In the genomic region with DNA sequence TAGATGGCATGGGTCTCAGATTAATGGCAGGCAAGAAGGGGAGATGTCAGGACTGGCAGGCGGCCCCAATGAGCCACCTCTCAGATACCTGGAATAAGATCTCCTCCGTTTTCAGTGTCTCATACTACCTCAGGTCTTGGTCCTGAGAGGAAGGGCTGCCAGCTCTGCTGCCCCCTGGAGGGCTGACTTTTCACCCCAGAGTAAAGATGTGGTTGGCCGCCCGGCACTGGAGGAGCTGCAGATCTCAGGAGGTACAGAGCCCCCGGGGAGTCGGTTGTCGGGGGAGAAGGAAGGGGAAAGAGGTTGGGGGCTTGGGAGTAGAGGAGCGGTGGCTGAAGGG, we compare ENCODE assay signal across 1 cellular context.
TF ChIP-seq lines count a peak whose summit lies in the region.

No MANE protein-coding gene starts in this region.

TF ChIP-seq in HepG2, 621 proteins besides CTCF, POLR2A, EP300 and RAD21 (continued from another document):
- TF ChIP-seq, protein P1, sequence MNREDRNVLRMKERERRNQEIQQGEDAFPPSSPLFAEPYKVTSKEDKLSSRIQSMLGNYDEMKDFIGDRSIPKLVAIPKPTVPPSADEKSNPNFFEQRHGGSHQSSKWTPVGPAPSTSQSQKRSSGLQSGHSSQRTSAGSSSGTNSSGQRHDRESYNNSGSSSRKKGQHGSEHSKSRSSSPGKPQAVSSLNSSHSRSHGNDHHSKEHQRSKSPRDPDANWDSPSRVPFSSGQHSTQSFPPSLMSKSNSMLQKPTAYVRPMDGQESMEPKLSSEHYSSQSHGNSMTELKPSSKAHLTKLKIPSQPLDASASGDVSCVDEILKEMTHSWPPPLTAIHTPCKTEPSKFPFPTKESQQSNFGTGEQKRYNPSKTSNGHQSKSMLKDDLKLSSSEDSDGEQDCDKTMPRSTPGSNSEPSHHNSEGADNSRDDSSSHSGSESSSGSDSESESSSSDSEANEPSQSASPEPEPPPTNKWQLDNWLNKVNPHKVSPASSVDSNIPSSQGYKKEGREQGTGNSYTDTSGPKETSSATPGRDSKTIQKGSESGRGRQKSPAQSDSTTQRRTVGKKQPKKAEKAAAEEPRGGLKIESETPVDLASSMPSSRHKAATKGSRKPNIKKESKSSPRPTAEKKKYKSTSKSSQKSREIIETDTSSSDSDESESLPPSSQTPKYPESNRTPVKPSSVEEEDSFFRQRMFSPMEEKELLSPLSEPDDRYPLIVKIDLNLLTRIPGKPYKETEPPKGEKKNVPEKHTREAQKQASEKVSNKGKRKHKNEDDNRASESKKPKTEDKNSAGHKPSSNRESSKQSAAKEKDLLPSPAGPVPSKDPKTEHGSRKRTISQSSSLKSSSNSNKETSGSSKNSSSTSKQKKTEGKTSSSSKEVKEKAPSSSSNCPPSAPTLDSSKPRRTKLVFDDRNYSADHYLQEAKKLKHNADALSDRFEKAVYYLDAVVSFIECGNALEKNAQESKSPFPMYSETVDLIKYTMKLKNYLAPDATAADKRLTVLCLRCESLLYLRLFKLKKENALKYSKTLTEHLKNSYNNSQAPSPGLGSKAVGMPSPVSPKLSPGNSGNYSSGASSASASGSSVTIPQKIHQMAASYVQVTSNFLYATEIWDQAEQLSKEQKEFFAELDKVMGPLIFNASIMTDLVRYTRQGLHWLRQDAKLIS (CRISPR knock-in tag; IDR thresholded peaks at IDR 0.05) = no peak
- TF ChIP-seq, protein P2, sequence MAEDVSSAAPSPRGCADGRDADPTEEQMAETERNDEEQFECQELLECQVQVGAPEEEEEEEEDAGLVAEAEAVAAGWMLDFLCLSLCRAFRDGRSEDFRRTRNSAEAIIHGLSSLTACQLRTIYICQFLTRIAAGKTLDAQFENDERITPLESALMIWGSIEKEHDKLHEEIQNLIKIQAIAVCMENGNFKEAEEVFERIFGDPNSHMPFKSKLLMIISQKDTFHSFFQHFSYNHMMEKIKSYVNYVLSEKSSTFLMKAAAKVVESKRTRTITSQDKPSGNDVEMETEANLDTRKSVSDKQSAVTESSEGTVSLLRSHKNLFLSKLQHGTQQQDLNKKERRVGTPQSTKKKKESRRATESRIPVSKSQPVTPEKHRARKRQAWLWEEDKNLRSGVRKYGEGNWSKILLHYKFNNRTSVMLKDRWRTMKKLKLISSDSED (CRISPR knock-in tag; IDR thresholded peaks at IDR 0.05) = no peak
- TF ChIP-seq BHLHE40 (IDR thresholded peaks at IDR 0.05; ENCODE audit: low read length) = no peak
- no peak for TF ChIP-seq YEATS2 (CRISPR knock-in tag; IDR thresholded peaks at IDR 0.05; ENCODE audit: borderline replicate concordance)
- no peak for TF ChIP-seq ZNF709 (CRISPR knock-in tag; IDR thresholded peaks at IDR 0.05)
- no peak for TF ChIP-seq MEF2D (CRISPR knock-in tag; IDR thresholded peaks at IDR 0.05)
- TF ChIP-seq ZSCAN12 (CRISPR knock-in tag; IDR thresholded peaks at IDR 0.05) = no peak
- TF ChIP-seq, protein P3, sequence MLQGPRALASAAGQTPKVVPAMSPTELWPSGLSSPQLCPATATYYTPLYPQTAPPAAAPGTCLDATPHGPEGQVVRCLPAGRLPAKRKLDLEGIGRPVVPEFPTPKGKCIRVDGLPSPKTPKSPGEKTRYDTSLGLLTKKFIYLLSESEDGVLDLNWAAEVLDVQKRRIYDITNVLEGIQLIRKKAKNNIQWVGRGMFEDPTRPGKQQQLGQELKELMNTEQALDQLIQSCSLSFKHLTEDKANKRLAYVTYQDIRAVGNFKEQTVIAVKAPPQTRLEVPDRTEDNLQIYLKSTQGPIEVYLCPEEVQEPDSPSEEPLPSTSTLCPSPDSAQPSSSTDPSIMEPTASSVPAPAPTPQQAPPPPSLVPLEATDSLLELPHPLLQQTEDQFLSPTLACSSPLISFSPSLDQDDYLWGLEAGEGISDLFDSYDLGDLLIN (CRISPR knock-in tag; IDR thresholded peaks at IDR 0.05; ENCODE audit: borderline replicate concordance) = no peak
- no peak for TF ChIP-seq PHB2 (IDR thresholded peaks at IDR 0.05; ENCODE audit: partially characterized antibody)
TF ChIP-seq in HepG2: peak in this region for 0.
